ENCODE assay signal across 23 cellular contexts in genomic region chr20:26169506-26169905, GRCh38.
DNase-seq lines count a peak whose midpoint lies in the region; TF ChIP-seq lines count a peak whose summit lies in the region.
"Had no signal": no experiment of that assay in that cellular context is flagged by ENCODE, and none has a peak within 500 bp of the region (broad histone marks: within the 10 kb centered on the region; RNA-seq: fewer than 3 reads in every experiment).

No MANE protein-coding gene starts in this region.

- no peaks in the 10 kb centered on the region for H3K36me3 ChIP-seq in skeletal muscle satellite cell (ENCODE audit: insufficient read depth, low read length)
- H3K36me3 ChIP-seq: cardiac muscle cell, sigmoid colon, tibial nerve had no signal

- H3K4me2 ChIP-seq in skeletal muscle satellite cell (ENCODE audit: low read length), result no peak overlapping the region

- DNase-seq in EL (peak; percentile 76), RPMI7951 (ENCODE audit: low read depth) (peak; percentile 69), fibroblast of villous mesenchyme (ENCODE audit: low read depth) (peak; percentile 14), DMS79 (lab: John Stamatoyannopoulos, UW) (no peak), hepatic stellate cell (ENCODE audit: low spot score) (no peak)
- no peak for DNase-seq in activated naive CD4-positive, alpha-beta T cell treated with Interleukin-2 at 50 U/mL for 16 hours
- no peak for DNase-seq in stimulated activated CD4-positive, alpha-beta T cell treated with anti-CD3 and anti-CD28 coated beads, Interleukin-4, amount 100 ng/mL, for 4 hours
- DNase-seq: activated CD8-positive, alpha-beta memory T cell treated with anti-CD3 and anti-CD28 coated beads, Interleukin-2, amount 50 U/mL, for 48 hours; activated effector memory CD4-positive, alpha-beta T cell treated with anti-CD3 and anti-CD28 coated beads, Interleukin-2, amount 50 U/mL, for 16 hours; AML-193; dermis blood vessel endothelial cell; naive thymus-derived CD8-positive, alpha-beta T cell; NCI-H187; NCI-H2227 treated with DMSO at 0.1 percent for 48 hours; NCI-H82; SHP77 treated with DMSO at 0.1 percent for 48 hours; sigmoid colon; stimulated activated CD4-positive, alpha-beta T cell treated with anti-CD3 and anti-CD28 coated beads, Interleukin-2, amount 100 ng/mL, for 24 hours; stimulated activated naive CD4-positive, alpha-beta T cell treated with Interleukin-2 at 50 U/mL for 16 hours had no signal

- no peak for TF ChIP-seq CTCF in fibroblast of villous mesenchyme (IDR thresholded peaks at IDR 0.05; ENCODE audit: insufficient read depth, low read depth, low read length)

- H3K4me1 ChIP-seq in skeletal muscle satellite cell (ENCODE audit: control insufficient read depth, insufficient read depth, low read length), result peaks cover 42% of the 10 kb centered on the region
- H3K4me1 ChIP-seq: sigmoid colon had no signal

- peak overlapping the region; percentile 37 for H3K9ac ChIP-seq in skeletal muscle satellite cell (ENCODE audit: low read depth, low read length)

- no peaks in the 10 kb centered on the region for H3K27me3 ChIP-seq in skeletal muscle satellite cell (ENCODE audit: control insufficient read depth, insufficient read depth, low read length)
- H3K27me3 ChIP-seq: cardiac muscle cell, sigmoid colon, tibial nerve had no signal

- H3K4me3 ChIP-seq in fibroblast of villous mesenchyme (ENCODE audit: low read depth, low read length), result no peak overlapping the region
- no peak overlapping the region for H3K4me3 ChIP-seq in skeletal muscle satellite cell (ENCODE audit: low read length)
- H3K4me3 ChIP-seq: cardiac muscle cell, K562, sigmoid colon, tibial nerve had no signal

- no peaks in the 10 kb centered on the region for H3K9me3 ChIP-seq in skeletal muscle satellite cell (replicated peaks; ENCODE audit: low read length)
- H3K9me3 ChIP-seq: sigmoid colon, tibial nerve had no signal

Comparison
In these comparisons a context has a peak if more than half of its experiments do, and no peak if none do; other contexts are left out.
1. DNase-seq: peak in EL (single experiment), RPMI7951 (single experiment) and fibroblast of villous mesenchyme (single experiment); none in activated naive CD4-positive, alpha-beta T cell treated with Interleukin-2 at 50 U/mL for 16 hours (single experiment), stimulated activated CD4-positive, alpha-beta T cell treated with anti-CD3 and anti-CD28 coated beads, Interleukin-4, amount 100 ng/mL, for 4 hours (0 of 2), DMS79 (single experiment) and hepatic stellate cell (single experiment).